9 cellular contexts compared by ENCODE assay signal in the genomic region with DNA sequence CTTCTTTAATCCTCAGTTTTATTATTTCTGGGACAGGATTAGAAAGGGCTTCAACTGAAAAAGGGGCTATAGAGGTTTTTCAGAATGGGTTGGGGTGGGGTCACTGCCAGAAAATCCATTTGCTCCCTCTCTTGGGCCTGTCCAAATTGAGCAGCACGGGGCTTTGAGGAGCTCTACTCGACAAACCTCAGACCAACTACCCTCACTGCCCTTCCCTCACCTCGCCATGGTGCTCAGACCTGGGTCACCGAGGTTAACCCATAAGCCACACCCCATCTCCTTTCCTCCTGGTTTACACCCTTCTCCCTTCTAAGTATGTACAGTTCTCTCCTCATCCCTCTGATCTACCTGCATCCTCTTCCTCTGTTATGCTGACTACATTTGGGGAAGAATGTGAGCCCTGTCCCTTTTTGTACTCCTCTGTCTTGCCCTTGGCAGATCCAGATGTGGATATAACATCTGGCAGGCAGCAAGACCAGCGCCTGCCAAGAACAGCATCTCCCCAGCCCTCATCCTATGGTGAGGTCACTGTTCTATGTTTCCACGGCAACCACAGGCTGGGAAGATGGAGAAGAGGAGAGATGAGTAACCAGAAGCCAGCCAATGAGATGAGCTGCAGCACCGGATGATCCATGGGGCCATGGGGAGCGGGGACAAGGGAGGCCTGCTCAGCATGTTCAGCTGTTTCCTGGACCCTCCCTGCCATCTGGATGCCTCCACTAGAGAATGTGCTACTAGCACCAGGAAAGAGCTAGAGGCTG. TPM values are rescaled to one million over a fixed set of nuclear protein-coding genes. Genes with fewer than 3 reads are reported as not detected.
DNase-seq lines count a peak whose midpoint lies in the region; ATAC-seq and TF ChIP-seq lines count a peak whose summit lies in the region.
"Had no signal": no experiment of that assay in that cellular context is flagged by ENCODE, and none has a peak within 500 bp of the region (broad histone marks: within the 10 kb centered on the region; RNA-seq: fewer than 3 reads in every experiment).

No MANE protein-coding gene starts in this region.

- no peak overlapping the region for H3K4me3 Mint-ChIP-seq in stimulated activated naive B cell treated with anti-CD40 and anti-IgM and Interleukin-4, amounts not matched to agents 10 μg/mL and 1 μg/mL and 100 μg/mL, for 72 hours
- H3K4me3 Mint-ChIP-seq in natural killer cell treated with Interleukin-12 subunit alpha and Interleukin-12 subunit beta and Interleukin-15 and Interleukin-18, amount 100 ng/mL, for 72 hours: no peak overlapping the region

- DNase-seq in AG10803 (ENCODE audit: low read depth) (peak; percentile 93), M059J (ENCODE audit: low read depth) (peak; percentile 88), brain microvascular endothelial cell (peak; percentile 97), HuH-7.5 (ENCODE audit: low spot score) (no peak), posterior vena cava (ENCODE audit: low spot score) (no peak)
- DNase-seq in stimulated activated naive B cell treated with anti-CD40 and anti-IgM and Interleukin-4, amounts not matched to agents 10 μg/mL and 1 μg/mL and 100 μg/mL, for 72 hours: no peak
- no peak for DNase-seq in natural killer cell treated with Interleukin-12 subunit alpha and Interleukin-12 subunit beta and Interleukin-15 and Interleukin-18, amount 100 ng/mL, for 72 hours (ENCODE audit: low spot score)

- H3K4me1 Mint-ChIP-seq in stimulated activated naive B cell treated with anti-CD40 and anti-IgM and Interleukin-4, amounts not matched to agents 10 μg/mL and 1 μg/mL and 100 μg/mL, for 72 hours: peaks cover 18 to 24% of the 10 kb centered on the region in 2 donors
- H3K4me1 Mint-ChIP-seq in natural killer cell treated with Interleukin-12 subunit alpha and Interleukin-12 subunit beta and Interleukin-15 and Interleukin-18, amount 100 ng/mL, for 72 hours (ENCODE audit: low read depth in 2 of 2): peaks cover 16 to 22% of the 10 kb centered on the region in 2 donors

- H3K36me3 ChIP-seq in brain microvascular endothelial cell (replicated peaks): no peaks in the 10 kb centered on the region

- H3K9me3 Mint-ChIP-seq in stimulated activated naive B cell treated with anti-CD40 and anti-IgM and Interleukin-4, amounts not matched to agents 10 μg/mL and 1 μg/mL and 100 μg/mL, for 72 hours: no peaks in the 10 kb centered on the region
- H3K9me3 Mint-ChIP-seq in natural killer cell treated with Interleukin-12 subunit alpha and Interleukin-12 subunit beta and Interleukin-15 and Interleukin-18, amount 100 ng/mL, for 72 hours: no peaks in the 10 kb centered on the region

- no peak overlapping the region for H3K27ac Mint-ChIP-seq in stimulated activated naive B cell treated with anti-CD40 and anti-IgM and Interleukin-4, amounts not matched to agents 10 μg/mL and 1 μg/mL and 100 μg/mL, for 72 hours
- H3K27ac Mint-ChIP-seq in natural killer cell treated with Interleukin-12 subunit alpha and Interleukin-12 subunit beta and Interleukin-15 and Interleukin-18, amount 100 ng/mL, for 72 hours: no peak overlapping the region

- H3K36me3 Mint-ChIP-seq in stimulated activated naive B cell treated with anti-CD40 and anti-IgM and Interleukin-4, amounts not matched to agents 10 μg/mL and 1 μg/mL and 100 μg/mL, for 72 hours: peaks cover 4 to 9% of the 10 kb centered on the region in 2 donors
- H3K36me3 Mint-ChIP-seq in natural killer cell treated with Interleukin-12 subunit alpha and Interleukin-12 subunit beta and Interleukin-15 and Interleukin-18, amount 100 ng/mL, for 72 hours: no peaks in the 10 kb centered on the region

- TF ChIP-seq CTCF in AG10803 (conservative IDR thresholded peaks at IDR 0.05; ENCODE audit: low read length): no peak
- TF ChIP-seq CTCF in brain microvascular endothelial cell (IDR thresholded peaks at IDR 0.05; ENCODE audit: low read depth, low read length, missing control alignments): no peak

- ATAC-seq in stimulated activated naive B cell treated with anti-CD40 and anti-IgM and Interleukin-4, amounts not matched to agents 10 μg/mL and 1 μg/mL and 100 μg/mL, for 72 hours (replicated peaks): no peak
- no peak for ATAC-seq in natural killer cell treated with Interleukin-12 subunit alpha and Interleukin-12 subunit beta and Interleukin-15 and Interleukin-18, amount 100 ng/mL, for 72 hours

- H3K27ac ChIP-seq in brain microvascular endothelial cell (no peak overlapping the region), layer of hippocampus (ENCODE audit: low read depth, low read length) (peak overlapping the region; percentile 72)

- intact Hi-C loops in posterior vena cava (cut with DNase I): no loop called here

- no peak overlapping the region for H3K4me3 ChIP-seq in AG10803 (ENCODE audit: low read length)
- no peak overlapping the region for H3K4me3 ChIP-seq in brain microvascular endothelial cell (ENCODE audit: low read depth, low read length)

- H3K27me3 Mint-ChIP-seq in stimulated activated naive B cell treated with anti-CD40 and anti-IgM and Interleukin-4, amounts not matched to agents 10 μg/mL and 1 μg/mL and 100 μg/mL, for 72 hours: peaks cover 17 to 23% of the 10 kb centered on the region in 2 donors
- no peaks in the 10 kb centered on the region for H3K27me3 Mint-ChIP-seq in natural killer cell treated with Interleukin-12 subunit alpha and Interleukin-12 subunit beta and Interleukin-15 and Interleukin-18, amount 100 ng/mL, for 72 hours

- H3K27me3 ChIP-seq in brain microvascular endothelial cell (replicated peaks) (no peaks in the 10 kb centered on the region), layer of hippocampus (ENCODE audit: control insufficient read depth, insufficient read depth, low read length) (no peaks in the 10 kb centered on the region)

- in situ Hi-C loops in brain microvascular endothelial cell (cut with HindIII; ENCODE audit: low pct_ligation_motif_present, low sequenced_read_pairs): no loop called here

RNA-seq across cellular contexts. Expression of gene FABP3, which starts 3.7 kb away (rescaled TPM):
- total RNA-seq in M059J (2014; rRNA removed; shearing (Covaris generic)): 0.89 and 2.7 TPM in 2 replicates
- not detected for total RNA-seq in natural killer cell treated with Interleukin-12 subunit alpha and Interleukin-12 subunit beta and Interleukin-15 and Interleukin-18, amount 100 ng/mL, for 72 hours
- total RNA-seq in posterior vena cava: 100 to 1,000 TPM; 132 to 142 TPM
- total RNA-seq: T-helper 2 cell treated with Interferon-gamma antibody and Interleukin-4, amounts not matched to agents 100 ng/mL and 5 ng/mL, for 36 hours had no signal

RNA-seq across cellular contexts. Expression of gene SERINC2, which starts 36.5 kb away (rescaled TPM):
- 134 and 164 TPM in 2 replicates for total RNA-seq in M059J (2014; rRNA removed; shearing (Covaris generic))
- total RNA-seq in natural killer cell treated with Interleukin-12 subunit alpha and Interleukin-12 subunit beta and Interleukin-15 and Interleukin-18, amount 100 ng/mL, for 72 hours: under 1 TPM; 0.19 to 0.56 TPM
- total RNA-seq in posterior vena cava: 1 to 10 TPM; 3.9 to 5.1 TPM
- total RNA-seq: T-helper 2 cell treated with Interferon-gamma antibody and Interleukin-4, amounts not matched to agents 100 ng/mL and 5 ng/mL, for 36 hours had no signal

Comparison
In these comparisons a context has a peak if more than half of its experiments do, and no peak if none do; other contexts are left out.
1. DNase-seq: peak in AG10803 (single experiment), M059J (single experiment) and brain microvascular endothelial cell (single experiment); none in stimulated activated naive B cell treated with anti-CD40 and anti-IgM and Interleukin-4, amounts not matched to agents 10 μg/mL and 1 μg/mL and 100 μg/mL, for 72 hours (single experiment), HuH-7.5 (single experiment), natural killer cell treated with Interleukin-12 subunit alpha and Interleukin-12 subunit beta and Interleukin-15 and Interleukin-18, amount 100 ng/mL, for 72 hours (single experiment) and posterior vena cava (single experiment).
2. RNA of gene FABP3, which starts 3.7 kb away (total RNA-seq): 132 to 142 TPM in posterior vena cava; 0.89 to 2.7 TPM in M059J and not detected in natural killer cell treated with Interleukin-12 subunit alpha and Interleukin-12 subunit beta and Interleukin-15 and Interleukin-18, amount 100 ng/mL, for 72 hours; every median in the first group is over 10 times any median in the second.
3. RNA of gene SERINC2, which starts 36.5 kb away (total RNA-seq): 134 to 164 TPM in M059J; 3.9 to 5.1 TPM in posterior vena cava and 0.19 to 0.56 TPM in natural killer cell treated with Interleukin-12 subunit alpha and Interleukin-12 subunit beta and Interleukin-15 and Interleukin-18, amount 100 ng/mL, for 72 hours; every median in the first group is over 10 times any median in the second.